1 cellular context compared by ENCODE assay signal in the genomic region with DNA sequence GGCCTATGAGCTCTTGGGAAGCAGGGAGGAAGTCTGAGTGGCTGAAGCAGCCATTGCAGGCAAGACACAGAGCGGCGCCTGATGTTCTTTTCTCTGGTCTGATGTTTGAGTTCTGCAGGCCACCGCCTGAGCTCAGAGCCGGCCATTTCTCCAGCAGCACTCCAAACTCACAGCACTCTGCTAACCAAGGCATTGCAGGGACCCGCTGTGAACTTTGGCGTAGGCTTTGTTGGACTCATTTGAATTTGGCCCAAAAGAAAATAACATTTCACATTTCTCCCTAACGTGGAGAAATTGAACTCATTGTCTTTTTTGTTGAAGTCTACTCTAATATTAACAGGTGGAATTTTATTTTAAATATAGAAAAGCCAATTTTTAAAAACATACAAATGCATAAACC.
TF ChIP-seq lines count a peak whose summit lies in the region.

No MANE protein-coding gene starts in this region.

TF ChIP-seq in GM23338, 12 proteins besides CTCF, POLR2A, EP300 and RAD21 (continued from another document):
- TF ChIP-seq, protein P1, sequence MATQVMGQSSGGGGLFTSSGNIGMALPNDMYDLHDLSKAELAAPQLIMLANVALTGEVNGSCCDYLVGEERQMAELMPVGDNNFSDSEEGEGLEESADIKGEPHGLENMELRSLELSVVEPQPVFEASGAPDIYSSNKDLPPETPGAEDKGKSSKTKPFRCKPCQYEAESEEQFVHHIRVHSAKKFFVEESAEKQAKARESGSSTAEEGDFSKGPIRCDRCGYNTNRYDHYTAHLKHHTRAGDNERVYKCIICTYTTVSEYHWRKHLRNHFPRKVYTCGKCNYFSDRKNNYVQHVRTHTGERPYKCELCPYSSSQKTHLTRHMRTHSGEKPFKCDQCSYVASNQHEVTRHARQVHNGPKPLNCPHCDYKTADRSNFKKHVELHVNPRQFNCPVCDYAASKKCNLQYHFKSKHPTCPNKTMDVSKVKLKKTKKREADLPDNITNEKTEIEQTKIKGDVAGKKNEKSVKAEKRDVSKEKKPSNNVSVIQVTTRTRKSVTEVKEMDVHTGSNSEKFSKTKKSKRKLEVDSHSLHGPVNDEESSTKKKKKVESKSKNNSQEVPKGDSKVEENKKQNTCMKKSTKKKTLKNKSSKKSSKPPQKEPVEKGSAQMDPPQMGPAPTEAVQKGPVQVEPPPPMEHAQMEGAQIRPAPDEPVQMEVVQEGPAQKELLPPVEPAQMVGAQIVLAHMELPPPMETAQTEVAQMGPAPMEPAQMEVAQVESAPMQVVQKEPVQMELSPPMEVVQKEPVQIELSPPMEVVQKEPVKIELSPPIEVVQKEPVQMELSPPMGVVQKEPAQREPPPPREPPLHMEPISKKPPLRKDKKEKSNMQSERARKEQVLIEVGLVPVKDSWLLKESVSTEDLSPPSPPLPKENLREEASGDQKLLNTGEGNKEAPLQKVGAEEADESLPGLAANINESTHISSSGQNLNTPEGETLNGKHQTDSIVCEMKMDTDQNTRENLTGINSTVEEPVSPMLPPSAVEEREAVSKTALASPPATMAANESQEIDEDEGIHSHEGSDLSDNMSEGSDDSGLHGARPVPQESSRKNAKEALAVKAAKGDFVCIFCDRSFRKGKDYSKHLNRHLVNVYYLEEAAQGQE (IDR thresholded peaks at IDR 0.05; ENCODE audit: unreplicated experiment) = no peak
- TF ChIP-seq ETS1 (IDR thresholded peaks at IDR 0.05) = no peak
- no peak for TF ChIP-seq JUNB (IDR thresholded peaks at IDR 0.05; ENCODE audit: unreplicated experiment)
- TF ChIP-seq ZNF331 (CRISPR knock-in tag; IDR thresholded peaks at IDR 0.05; ENCODE audit: low read depth) = no peak
